In the genomic region with DNA sequence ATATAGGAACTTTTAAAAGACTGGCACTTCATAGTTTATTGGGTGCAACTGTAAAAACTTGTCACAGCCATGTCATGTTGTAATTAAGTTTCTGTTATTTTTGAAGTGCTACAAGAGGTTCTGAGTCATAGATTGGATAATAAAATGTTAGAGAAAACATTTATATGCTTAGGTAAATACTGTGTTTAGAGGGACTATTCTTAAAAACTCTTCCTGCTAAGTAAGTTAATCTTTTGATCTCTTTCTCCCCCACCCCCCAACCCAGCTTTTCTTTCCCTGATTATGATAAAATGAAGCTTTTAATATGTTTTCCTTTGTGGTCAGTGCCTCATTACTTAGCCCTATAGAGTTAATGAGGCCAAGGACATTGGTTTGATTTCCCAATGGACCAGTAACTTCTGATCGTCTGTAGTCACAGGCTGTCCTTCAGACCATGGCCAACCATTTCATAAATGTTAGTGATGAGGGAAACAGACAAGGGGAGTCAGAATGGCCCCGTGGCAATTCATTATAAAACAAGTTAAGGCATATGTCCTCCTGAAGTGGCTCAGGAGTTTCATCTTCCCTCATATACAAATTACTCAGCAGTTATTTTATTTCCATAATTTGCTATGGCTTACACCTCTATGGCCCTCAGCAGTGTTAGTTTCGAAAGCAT, we compare ENCODE assay signal across 2 cellular contexts.
A peak's percentile ranks its signal among the peaks of the same experiment; 100 is the strongest.
TF ChIP-seq lines count a peak whose summit lies in the region.

No MANE protein-coding gene starts in this region.

TF ChIP-seq in IMR-90, 13 proteins besides CTCF, POLR2A, EP300 and RAD21:
- TF ChIP-seq NFE2L2 (IDR thresholded peaks at IDR 0.05; ENCODE audit: low read depth, low read length), result no peak
- no peak for TF ChIP-seq FOS (IDR thresholded peaks at IDR 0.05; ENCODE audit: low read depth, low read length)
- no peak for TF ChIP-seq MAFK (IDR thresholded peaks at IDR 0.05; ENCODE audit: low read depth, low read length)
- no peak for TF ChIP-seq CEBPB (IDR thresholded peaks at IDR 0.05; ENCODE audit: low read depth, low read length)
- TF ChIP-seq, protein P1, sequence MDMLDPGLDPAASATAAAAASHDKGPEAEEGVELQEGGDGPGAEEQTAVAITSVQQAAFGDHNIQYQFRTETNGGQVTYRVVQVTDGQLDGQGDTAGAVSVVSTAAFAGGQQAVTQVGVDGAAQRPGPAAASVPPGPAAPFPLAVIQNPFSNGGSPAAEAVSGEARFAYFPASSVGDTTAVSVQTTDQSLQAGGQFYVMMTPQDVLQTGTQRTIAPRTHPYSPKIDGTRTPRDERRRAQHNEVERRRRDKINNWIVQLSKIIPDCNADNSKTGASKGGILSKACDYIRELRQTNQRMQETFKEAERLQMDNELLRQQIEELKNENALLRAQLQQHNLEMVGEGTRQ (IDR thresholded peaks at IDR 0.05; ENCODE audit: low read depth, low read length), result no peak
- TF ChIP-seq RFX5 (IDR thresholded peaks at IDR 0.05; ENCODE audit: low read depth, low read length), result no peak
- TF ChIP-seq MAZ (IDR thresholded peaks at IDR 0.05; ENCODE audit: borderline replicate concordance, low read depth, low read length), result no peak
- TF ChIP-seq ELK1 (IDR thresholded peaks at IDR 0.05; ENCODE audit: borderline replicate concordance, low read depth, low read length), result no peak
- no peak for TF ChIP-seq CHD1 (IDR thresholded peaks at IDR 0.05; ENCODE audit: low read depth, low read length)
- no peak for TF ChIP-seq BHLHE40 (IDR thresholded peaks at IDR 0.05; ENCODE audit: low read depth, low read length)
- TF ChIP-seq RCOR1 (IDR thresholded peaks at IDR 0.05; ENCODE audit: insufficient replicate concordance, low read length), result no peak
- TF ChIP-seq MXI1 (IDR thresholded peaks at IDR 0.05; ENCODE audit: borderline replicate concordance, low read depth, low read length), result no peak
- TF ChIP-seq SMC3 (IDR thresholded peaks at IDR 0.05; ENCODE audit: low read depth, low read length), result no peak

TF ChIP-seq in K562, 482 proteins besides CTCF, POLR2A, EP300 and RAD21:
- TF ChIP-seq HDAC8 (tag; IDR thresholded peaks at IDR 0.05) (no peak), NFIC (IDR thresholded peaks at IDR 0.05) (0 out of 2 replicates have a peak, but pooled peaks have one; percentile 12), CHD1 (IDR thresholded peaks at IDR 0.05; ENCODE audit: low read length) (no peak)
